8 cellular contexts compared by ENCODE assay signal in genomic region chr6:15400572-15401004, GRCh38.
DNase-seq lines count a peak whose midpoint lies in the region; ATAC-seq and TF ChIP-seq lines count a peak whose summit lies in the region.

No MANE protein-coding gene starts in this region.

- TF ChIP-seq CTCF in BJ (IDR thresholded peaks at IDR 0.05; ENCODE audit: insufficient read depth, low read depth, low read length) (no peak), VCaP (conservative IDR thresholded peaks at IDR 0.05) (no peak), foreskin keratinocyte (conservative IDR thresholded peaks at IDR 0.05) (no peak)

- DNase-seq in BJ (ENCODE audit: low read depth) (no peak), foreskin keratinocyte (no peak), GM19240 (ENCODE audit: insufficient read length, low spot score) (no peak)

- CTCF ChIA-PET in BJ (lab: Yijun Ruan, JAX): interaction anchor here (0.9 to 2.2 kb wide), 4 partner anchors 10 to 225 kb away, joined by 3 to 15 read pairs (median 4); no protein-coding TSS in a partner anchor

- POLR2A ChIA-PET in BJ (lab: Charles Lee): no interaction called here

- H3K27ac ChIP-seq in HUES48 (ENCODE audit: low read depth, low read length) (peak overlapping the region; percentile 37), VCaP (peak overlapping the region; percentile 60), foreskin keratinocyte (no peak overlapping the region)

- ATAC-seq in foreskin keratinocyte: peak; percentile 36
- no peak for ATAC-seq in HG03175 (IDR thresholded peaks at IDR 0.05; ENCODE audit: unreplicated experiment)
- no peak for ATAC-seq in HG03460 (IDR thresholded peaks at IDR 0.05; ENCODE audit: unreplicated experiment)

- H3K36me3 ChIP-seq in BJ (ENCODE audit: control insufficient read depth, insufficient read depth, low read length): no peaks in the 10 kb centered on the region
- peaks cover 5% of the 10 kb centered on the region; the same call in 1 of the 2 replicates for H3K36me3 ChIP-seq in HUES48 (ENCODE audit: control insufficient read depth, insufficient read depth, low read length)
- H3K36me3 ChIP-seq in neuron (ENCODE audit: insufficient read depth, low read length): no peaks in the 10 kb centered on the region

- H3K9me3 ChIP-seq in HUES48 (ENCODE audit: control insufficient read depth, insufficient read depth, low read length) (no peaks in the 10 kb centered on the region), neuron (ENCODE audit: low read length) (no peaks in the 10 kb centered on the region)

- H3K4me1 ChIP-seq in HUES48 (ENCODE audit: control insufficient read depth, insufficient read depth, low read length) (peaks cover 93% of the 10 kb centered on the region), foreskin keratinocyte (peaks cover 17% of the 10 kb centered on the region), neuron (ENCODE audit: insufficient read depth, low read length) (peaks cover 60% of the 10 kb centered on the region)

- H3K4me3 ChIP-seq in BJ (ENCODE audit: low read depth, low read length): peak overlapping the region; percentile 5; the same call in 1 of the 2 replicates
- H3K4me3 ChIP-seq in HUES48 (ENCODE audit: low read depth, low read length): 0 out of 2 replicates have a peak overlapping the region, but pooled peaks have one; percentile 5
- peak overlapping the region; percentile 50 for H3K4me3 ChIP-seq in neuron (ENCODE audit: low read length)

- H3K27me3 ChIP-seq in BJ (ENCODE audit: control insufficient read depth, insufficient read depth, low read length) (no peaks in the 10 kb centered on the region), HUES48 (ENCODE audit: control insufficient read depth, insufficient read depth, low read length) (no peaks in the 10 kb centered on the region), foreskin keratinocyte (no peaks in the 10 kb centered on the region), neuron (ENCODE audit: insufficient read depth, low read length) (no peaks in the 10 kb centered on the region)

- H2AFZ ChIP-seq in neuron (ENCODE audit: low read depth, low read length): no peak overlapping the region

- H3K9ac ChIP-seq in HUES48 (ENCODE audit: low read depth, low read length): no peak overlapping the region
